Comparison of ENCODE assay signal across 19 cellular contexts in the genomic region with DNA sequence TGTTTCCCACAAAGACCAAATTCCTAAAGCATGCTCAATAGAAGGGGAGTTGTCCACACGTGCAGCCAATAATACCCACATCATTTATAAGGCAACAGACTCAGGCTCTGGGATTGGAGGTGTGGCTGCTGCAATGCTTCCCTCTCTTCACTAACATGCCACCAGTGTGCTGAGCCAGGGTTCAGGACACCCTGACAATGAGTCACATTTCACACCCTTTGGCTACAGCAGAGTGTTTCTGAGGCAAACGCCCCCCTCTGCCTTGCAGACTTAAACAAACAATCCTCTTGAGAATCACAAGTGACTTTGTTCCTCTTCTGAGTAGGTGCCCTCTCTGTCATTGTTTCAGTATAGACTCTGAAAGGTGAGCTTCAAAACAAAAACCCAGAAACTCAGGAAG.
DNase-seq lines count a peak whose midpoint lies in the region; ATAC-seq, FAIRE-seq and TF ChIP-seq lines count a peak whose summit lies in the region.
"Had no signal": no experiment of that assay in that cellular context is flagged by ENCODE, and none has a peak within 500 bp of the region (broad histone marks: within the 10 kb centered on the region; RNA-seq: fewer than 3 reads in every experiment).

No MANE protein-coding gene starts in this region.

- H2AK5ac ChIP-seq in neuronal stem cell (ENCODE audit: low read depth, low read length), result no peak overlapping the region

- H3K18ac ChIP-seq in neuronal stem cell (ENCODE audit: low read length), result no peak overlapping the region

- no peak overlapping the region for H2BK120ac ChIP-seq in neuronal stem cell (ENCODE audit: low read depth, low read length)

- no CpG with 5 or more reads among the region's 2 CpGs for WGBS in neuronal stem cell (ENCODE audit: extremely low coverage in 2 of 2, insufficient read length in 2 of 2, insufficient replicate concordance in 1 of 2), 2 donors

- H3K4ac ChIP-seq in neuronal stem cell (ENCODE audit: low read length), result no peak overlapping the region

- H4K8ac ChIP-seq in neuronal stem cell (ENCODE audit: low read depth, low read length), result no peak overlapping the region

- H3K4me3 ChIP-seq in bronchial epithelial cell (ENCODE audit: low read depth, low read length) (no peak overlapping the region), neuronal stem cell (ENCODE audit: low read length in 2 of 2) (no peak overlapping the region)
- H3K4me3 ChIP-seq: BLaER1 treated with 17β-estradiol and CSF1 and Interleukin-3, amounts not matched to agents 10 nM and 100 nM; pancreas; Peyer's patch; skin epidermis; tibial nerve had no signal

- no peak overlapping the region for H2BK12ac ChIP-seq in neuronal stem cell (ENCODE audit: low read length)

- H2BK15ac ChIP-seq in neuronal stem cell (ENCODE audit: low read length), result no peak overlapping the region

- no peaks in the 10 kb centered on the region for H3K9me3 ChIP-seq in neuronal stem cell (replicated peaks in 1 of 2; ENCODE audit: control insufficient read depth in 2 of 2, insufficient read depth in 1 of 2, low read depth in 1 of 2, low read length in 2 of 2)
- H3K9me3 ChIP-seq: Peyer's patch had no signal

- no peak overlapping the region for H2AFZ ChIP-seq in neuronal stem cell (ENCODE audit: low read length)

- H3K23ac ChIP-seq in neuronal stem cell (ENCODE audit: low read depth, low read length, poor library complexity), result no peak overlapping the region

- no peaks in the 10 kb centered on the region for H3K79me1 ChIP-seq in neuronal stem cell (ENCODE audit: low read depth, low read length)

- H3K27me3 ChIP-seq in bronchial epithelial cell (ENCODE audit: control insufficient read depth, insufficient read depth, low read length) (no peaks in the 10 kb centered on the region), neuronal stem cell (ENCODE audit: control insufficient read depth in 3 of 3, insufficient read depth in 3 of 3, low read depth in 1 of 3, low read length in 3 of 3) (no peaks in the 10 kb centered on the region)
- H3K27me3 ChIP-seq: BLaER1 treated with 17β-estradiol and CSF1 and Interleukin-3, amounts not matched to agents 10 nM and 100 nM; pancreas; Peyer's patch; tibial nerve had no signal

- H3K4me2 ChIP-seq in neuronal stem cell (ENCODE audit: insufficient read depth, low read length, poor library complexity, severe bottlenecking), result no peak overlapping the region
- H3K4me2 ChIP-seq: BLaER1 treated with 17β-estradiol and CSF1 and Interleukin-3, amounts not matched to agents 10 nM and 100 nM had no signal

- no peak for ATAC-seq in GM21423 (IDR thresholded peaks at IDR 0.05; ENCODE audit: unreplicated experiment)
- ATAC-seq: left lobe of liver, pancreas had no signal

- TF ChIP-seq CTCF in bronchial epithelial cell (IDR thresholded peaks at IDR 0.05; ENCODE audit: insufficient read depth, low read length, severe bottlenecking), result no peak

- H3K27ac ChIP-seq in neuronal stem cell (replicated peaks; ENCODE audit: low read length), result peak overlapping the region; percentile 14
- H3K27ac ChIP-seq: BLaER1 treated with 17β-estradiol and CSF1 and Interleukin-3, amounts not matched to agents 10 nM and 100 nM; pancreas; Peyer's patch; skin epidermis; tibial nerve had no signal

- peaks cover 2 to 12% of the 10 kb centered on the region in 2 donors for H3K4me1 ChIP-seq in neuronal stem cell (ENCODE audit: control insufficient read depth in 2 of 2, insufficient read depth in 1 of 2, low read depth in 1 of 2, low read length in 2 of 2)
- H3K4me1 ChIP-seq: BLaER1 treated with 17β-estradiol and CSF1 and Interleukin-3, amounts not matched to agents 10 nM and 100 nM; pancreas; Peyer's patch; tibial nerve had no signal

- FAIRE-seq in bronchial epithelial cell (lab: Jason Lieb, UNC), result peak; percentile 72
- FAIRE-seq: pancreas had no signal

- no peak overlapping the region for H4K91ac ChIP-seq in neuronal stem cell (ENCODE audit: low read depth, low read length, poor library complexity)

- no peaks in the 10 kb centered on the region for H3K36me3 ChIP-seq in bronchial epithelial cell (ENCODE audit: control insufficient read depth, insufficient read depth, low read length)
- no peaks in the 10 kb centered on the region for H3K36me3 ChIP-seq in neuronal stem cell (replicated peaks in 1 of 2; ENCODE audit: control insufficient read depth in 2 of 2, insufficient read depth in 2 of 2, low read length in 2 of 2)
- H3K36me3 ChIP-seq: BLaER1 treated with 17β-estradiol and CSF1 and Interleukin-3, amounts not matched to agents 10 nM and 100 nM; pancreas; Peyer's patch; tibial nerve had no signal

- H3K9ac ChIP-seq in neuronal stem cell (ENCODE audit: low read depth, low read length, poor library complexity), result no peak overlapping the region
- H3K9ac ChIP-seq: BLaER1 treated with 17β-estradiol and CSF1 and Interleukin-3, amounts not matched to agents 10 nM and 100 nM had no signal

- H2BK5ac ChIP-seq in neuronal stem cell (ENCODE audit: low read length), result no peak overlapping the region

- peak; percentile 58 for DNase-seq in ELF-1 (ENCODE audit: low read depth, low spot score)
- peak; percentile 58 for DNase-seq in LHCN-M2 (ENCODE audit: low read depth)
- peak; percentile 56 for DNase-seq in bronchial epithelial cell (ENCODE audit: low read depth)
- DNase-seq in neuronal stem cell (ENCODE audit: low spot score), result no peak
- no peak for DNase-seq in DMS153 treated with DMSO at 0.1 percent for 48 hours (lab: John Stamatoyannopoulos, UW; ENCODE audit: unreplicated experiment)
- DNase-seq in KG1 (lab: John Stamatoyannopoulos, UW), result no peak
- DNase-seq: activated CD4-positive, alpha-beta T cell treated with anti-CD3 and anti-CD28 coated beads, Interleukin-2, amount 50 U/mL, for 48 hours; activated naive CD8-positive, alpha-beta T cell treated with anti-CD3 and anti-CD28 coated beads, Interleukin-2, amount 10 ng/mL, durations not matched to agents 7 days and 5 days; activated T-cell treated with anti-CD3 and anti-CD28 coated beads, Interleukin-2, amount 50 U/mL, for 4 hours; DMS 273 treated with DMSO at 0.1 percent for 48 hours; NCI-H1694 treated with DMSO at 0.1 percent for 48 hours; NCI-H82; pancreas; Peyer's patch had no signal

- H3K14ac ChIP-seq in neuronal stem cell (ENCODE audit: low read length), result no peak overlapping the region

Comparison
In these comparisons a context has a peak if more than half of its experiments do, and no peak if none do; other contexts are left out.
1. DNase-seq: peak in ELF-1 (single experiment), LHCN-M2 (single experiment) and bronchial epithelial cell (single experiment); none in neuronal stem cell (single experiment), DMS153 treated with DMSO at 0.1 percent for 48 hours (single experiment) and KG1 (single experiment).